ENCODE assay signal across 9 cellular contexts in genomic region chr4:3791910-3792542, GRCh38.
DNase-seq lines count a peak whose midpoint lies in the region; ATAC-seq lines count a peak whose summit lies in the region.
"Had no signal": no experiment of that assay in that cellular context is flagged by ENCODE, and none has a peak within 500 bp of the region (broad histone marks: within the 10 kb centered on the region; RNA-seq: fewer than 3 reads in every experiment).

No MANE protein-coding gene starts in this region.

- peak overlapping the region in 1 of 2 donors; percentile 35 for H3K27ac Mint-ChIP-seq in stimulated activated naive CD8-positive, alpha-beta T cell treated with anti-CD3 and anti-CD28 coated beads, Interleukin-15, amount 100 ng/mL, for 72 hours
- no peak overlapping the region for H3K27ac Mint-ChIP-seq in activated naive CD8-positive, alpha-beta T cell treated with anti-CD3 and anti-CD28 coated beads, Interleukin-2, amount 50 U/mL, for 24 hours
- no peak overlapping the region for H3K27ac Mint-ChIP-seq in stimulated activated memory B cell treated with anti-CD40 and anti-IgM and Interleukin-4, amounts not matched to agents 10 μg/mL and 1 μg/mL and 100 μg/mL, for 72 hours

- H3K4me3 Mint-ChIP-seq in stimulated activated naive CD8-positive, alpha-beta T cell treated with anti-CD3 and anti-CD28 coated beads, Interleukin-15, amount 100 ng/mL, for 72 hours = no peak overlapping the region
- H3K4me3 Mint-ChIP-seq in activated naive CD8-positive, alpha-beta T cell treated with anti-CD3 and anti-CD28 coated beads, Interleukin-2, amount 50 U/mL, for 24 hours = no peak overlapping the region
- H3K4me3 Mint-ChIP-seq in stimulated activated memory B cell treated with anti-CD40 and anti-IgM and Interleukin-4, amounts not matched to agents 10 μg/mL and 1 μg/mL and 100 μg/mL, for 72 hours = no peak overlapping the region

- H3K27me3 Mint-ChIP-seq in stimulated activated naive CD8-positive, alpha-beta T cell treated with anti-CD3 and anti-CD28 coated beads, Interleukin-15, amount 100 ng/mL, for 72 hours = peaks cover 26% of the 10 kb centered on the region
- peaks cover 12% of the 10 kb centered on the region for H3K27me3 Mint-ChIP-seq in activated naive CD8-positive, alpha-beta T cell treated with anti-CD3 and anti-CD28 coated beads, Interleukin-2, amount 50 U/mL, for 24 hours
- H3K27me3 Mint-ChIP-seq in stimulated activated memory B cell treated with anti-CD40 and anti-IgM and Interleukin-4, amounts not matched to agents 10 μg/mL and 1 μg/mL and 100 μg/mL, for 72 hours = peaks cover 54% of the 10 kb centered on the region

- H3K36me3 Mint-ChIP-seq in activated naive CD8-positive, alpha-beta T cell treated with anti-CD3 and anti-CD28 coated beads, Interleukin-2, amount 50 U/mL, for 24 hours (ENCODE audit: low read depth) = no peaks in the 10 kb centered on the region
- H3K36me3 Mint-ChIP-seq in stimulated activated memory B cell treated with anti-CD40 and anti-IgM and Interleukin-4, amounts not matched to agents 10 μg/mL and 1 μg/mL and 100 μg/mL, for 72 hours = peaks cover 7% of the 10 kb centered on the region

- H3K9me3 Mint-ChIP-seq in stimulated activated naive CD8-positive, alpha-beta T cell treated with anti-CD3 and anti-CD28 coated beads, Interleukin-15, amount 100 ng/mL, for 72 hours = peaks cover 30 to 48% of the 10 kb centered on the region in 2 donors
- peaks cover 21% of the 10 kb centered on the region for H3K9me3 Mint-ChIP-seq in activated naive CD8-positive, alpha-beta T cell treated with anti-CD3 and anti-CD28 coated beads, Interleukin-2, amount 50 U/mL, for 24 hours
- H3K9me3 Mint-ChIP-seq in stimulated activated memory B cell treated with anti-CD40 and anti-IgM and Interleukin-4, amounts not matched to agents 10 μg/mL and 1 μg/mL and 100 μg/mL, for 72 hours = peaks cover 19% of the 10 kb centered on the region

- peak; percentile 29 for DNase-seq in stimulated activated naive CD8-positive, alpha-beta T cell treated with anti-CD3 and anti-CD28 coated beads, Interleukin-15, Interleukin-2, amounts not matched to agents 100 U/mL and 50 U/mL, for 24 hours
- DNase-seq in stimulated activated naive CD8-positive, alpha-beta T cell treated with anti-CD3 and anti-CD28 coated beads, Interleukin-15, amount 100 ng/mL, for 72 hours = no peak
- DNase-seq in activated naive CD8-positive, alpha-beta T cell treated with anti-CD3 and anti-CD28 coated beads, Interleukin-2, amount 50 U/mL, for 24 hours = peak; percentile 26
- DNase-seq in kidney glomerular epithelial cell (lab: John Stamatoyannopoulos, UW) (peak; percentile 5), T-helper 9 cell (no peak), GDM1 (lab: John Stamatoyannopoulos, UW) (no peak)
- DNase-seq: NCI-H2171 had no signal

- no peak for ATAC-seq in stimulated activated naive CD8-positive, alpha-beta T cell treated with anti-CD3 and anti-CD28 coated beads, Interleukin-15, Interleukin-2, amounts not matched to agents 100 U/mL and 50 U/mL, for 24 hours
- no peak for ATAC-seq in stimulated activated naive CD8-positive, alpha-beta T cell treated with anti-CD3 and anti-CD28 coated beads, Interleukin-15, amount 100 ng/mL, for 72 hours
- peak; percentile 9 for ATAC-seq in activated naive CD8-positive, alpha-beta T cell treated with anti-CD3 and anti-CD28 coated beads, Interleukin-2, amount 50 U/mL, for 24 hours
- ATAC-seq in GM18519 (IDR thresholded peaks at IDR 0.05; ENCODE audit: low FRiP score, unreplicated experiment) = no peak
- no peak for ATAC-seq in stimulated activated memory B cell treated with anti-CD40 and anti-IgM and Interleukin-4, amounts not matched to agents 10 μg/mL and 1 μg/mL and 100 μg/mL, for 72 hours

- no peaks in the 10 kb centered on the region for H3K4me1 Mint-ChIP-seq in stimulated activated naive CD8-positive, alpha-beta T cell treated with anti-CD3 and anti-CD28 coated beads, Interleukin-15, amount 100 ng/mL, for 72 hours
- no peaks in the 10 kb centered on the region for H3K4me1 Mint-ChIP-seq in activated naive CD8-positive, alpha-beta T cell treated with anti-CD3 and anti-CD28 coated beads, Interleukin-2, amount 50 U/mL, for 24 hours
- H3K4me1 Mint-ChIP-seq in stimulated activated memory B cell treated with anti-CD40 and anti-IgM and Interleukin-4, amounts not matched to agents 10 μg/mL and 1 μg/mL and 100 μg/mL, for 72 hours = no peaks in the 10 kb centered on the region

Comparison
In these comparisons a context has a peak if more than half of its experiments do, and no peak if none do; other contexts are left out.
1. DNase-seq: peak in stimulated activated naive CD8-positive, alpha-beta T cell treated with anti-CD3 and anti-CD28 coated beads, Interleukin-15, Interleukin-2, amounts not matched to agents 100 U/mL and 50 U/mL, for 24 hours (single experiment), activated naive CD8-positive, alpha-beta T cell treated with anti-CD3 and anti-CD28 coated beads, Interleukin-2, amount 50 U/mL, for 24 hours (single experiment) and kidney glomerular epithelial cell (single experiment); none in stimulated activated naive CD8-positive, alpha-beta T cell treated with anti-CD3 and anti-CD28 coated beads, Interleukin-15, amount 100 ng/mL, for 72 hours (0 of 2), T-helper 9 cell (single experiment) and GDM1 (single experiment).